In genomic region chr20:7505835-7506221, GRCh38 we compare ENCODE assay signal across 30 cellular contexts.
DNase-seq lines count a peak whose midpoint lies in the region; ATAC-seq and TF ChIP-seq lines count a peak whose summit lies in the region.
"Had no signal": no experiment of that assay in that cellular context is flagged by ENCODE, and none has a peak within 500 bp of the region (broad histone marks: within the 10 kb centered on the region; RNA-seq: fewer than 3 reads in every experiment).

No MANE protein-coding gene starts in this region.

- H3K4me3 Mint-ChIP-seq in mesothelial cell of epicardium = no peak overlapping the region
- H3K4me3 Mint-ChIP-seq: activated CD4-positive, alpha-beta T cell treated with anti-CD3 and anti-CD28 coated beads for 36 hours; activated T-cell treated with anti-CD3 and anti-CD28 coated beads, Interleukin-2, amount 50 U/mL, for 4 hours; nephron; stimulated activated naive B cell treated with anti-CD40 and anti-IgM and Interleukin-4, amounts not matched to agents 10 μg/mL and 1 μg/mL and 100 μg/mL, for 72 hours; T-helper 1 cell treated with Interleukin-12 subunit alpha and Interleukin-12 subunit beta and Interleukin-4 antibody, amounts not matched to agents 30 μg/mL and 1 μg/mL, for 36 hours had no signal

- H3K4me1 Mint-ChIP-seq in mesothelial cell of epicardium = no peaks in the 10 kb centered on the region
- H3K4me1 Mint-ChIP-seq: activated CD4-positive, alpha-beta T cell treated with anti-CD3 and anti-CD28 coated beads for 36 hours; nephron; stimulated activated naive B cell treated with anti-CD40 and anti-IgM and Interleukin-4, amounts not matched to agents 10 μg/mL and 1 μg/mL and 100 μg/mL, for 72 hours had no signal

- no peak overlapping the region for H3K27ac Mint-ChIP-seq in mesothelial cell of epicardium
- H3K27ac Mint-ChIP-seq: activated CD4-positive, alpha-beta T cell treated with anti-CD3 and anti-CD28 coated beads for 36 hours; nephron; stimulated activated naive B cell treated with anti-CD40 and anti-IgM and Interleukin-4, amounts not matched to agents 10 μg/mL and 1 μg/mL and 100 μg/mL, for 72 hours; T-helper 1 cell treated with Interleukin-12 subunit alpha and Interleukin-12 subunit beta and Interleukin-4 antibody, amounts not matched to agents 30 μg/mL and 1 μg/mL, for 36 hours had no signal

- no peaks in the 10 kb centered on the region for H3K4me1 ChIP-seq in effector memory CD4-positive, alpha-beta T cell (ENCODE audit: control insufficient read depth, insufficient read depth, low read length, poor library complexity, severe bottlenecking)
- H3K4me1 ChIP-seq: BE2C, colonic mucosa, esophagus squamous epithelium, gastrocnemius medialis, pancreas, testis had no signal

- H3K27ac ChIP-seq in effector memory CD4-positive, alpha-beta T cell (ENCODE audit: insufficient read depth, low read length, poor library complexity, severe bottlenecking) = no peak overlapping the region
- H3K27ac ChIP-seq: colonic mucosa, esophagus squamous epithelium, gastrocnemius medialis, pancreas, right atrium auricular region, testis had no signal

- no peaks in the 10 kb centered on the region for H3K36me3 Mint-ChIP-seq in mesothelial cell of epicardium
- H3K36me3 Mint-ChIP-seq: stimulated activated naive B cell treated with anti-CD40 and anti-IgM and Interleukin-4, amounts not matched to agents 10 μg/mL and 1 μg/mL and 100 μg/mL, for 72 hours had no signal

- H3K4me3 ChIP-seq in effector memory CD4-positive, alpha-beta T cell (ENCODE audit: insufficient read depth, low read depth, low read length, poor library complexity, severe bottlenecking) = no peak overlapping the region
- H3K4me3 ChIP-seq: colonic mucosa, esophagus squamous epithelium, gastrocnemius medialis, mucosa of descending colon, pancreas, right atrium auricular region, testis had no signal

- H3K27me3 Mint-ChIP-seq in mesothelial cell of epicardium (ENCODE audit: low read depth) = no peaks in the 10 kb centered on the region
- H3K27me3 Mint-ChIP-seq: activated CD4-positive, alpha-beta T cell treated with anti-CD3 and anti-CD28 coated beads for 36 hours; stimulated activated naive B cell treated with anti-CD40 and anti-IgM and Interleukin-4, amounts not matched to agents 10 μg/mL and 1 μg/mL and 100 μg/mL, for 72 hours had no signal

- H3K27me3 ChIP-seq in effector memory CD4-positive, alpha-beta T cell (replicated peaks; ENCODE audit: control insufficient read depth, insufficient read depth, low read length, poor library complexity, severe bottlenecking) = no peaks in the 10 kb centered on the region
- H3K27me3 ChIP-seq: colonic mucosa, esophagus squamous epithelium, gastrocnemius medialis, pancreas, right atrium auricular region, testis had no signal

- no peaks in the 10 kb centered on the region for H3K9me3 Mint-ChIP-seq in mesothelial cell of epicardium
- H3K9me3 Mint-ChIP-seq: activated T-cell treated with anti-CD3 and anti-CD28 coated beads, Interleukin-2, amount 50 U/mL, for 4 hours; nephron; stimulated activated naive B cell treated with anti-CD40 and anti-IgM and Interleukin-4, amounts not matched to agents 10 μg/mL and 1 μg/mL and 100 μg/mL, for 72 hours had no signal

- H3K9me3 ChIP-seq in effector memory CD4-positive, alpha-beta T cell (ENCODE audit: control insufficient read depth, low read length) = no peaks in the 10 kb centered on the region
- H3K9me3 ChIP-seq: BE2C, colonic mucosa, esophagus squamous epithelium, gastrocnemius medialis, mucosa of descending colon, pancreas, right atrium auricular region, testis had no signal

- H3K36me3 ChIP-seq in effector memory CD4-positive, alpha-beta T cell (ENCODE audit: control insufficient read depth, insufficient read depth, low read length) = no peaks in the 10 kb centered on the region
- H3K36me3 ChIP-seq: BE2C, colonic mucosa, esophagus squamous epithelium, gastrocnemius medialis, pancreas, right atrium auricular region had no signal

- peak; percentile 13 for ATAC-seq in GM19397 (IDR thresholded peaks at IDR 0.05; ENCODE audit: unreplicated experiment)
- no peak for ATAC-seq in GM21423 (IDR thresholded peaks at IDR 0.05; ENCODE audit: unreplicated experiment)
- ATAC-seq: activated CD4-positive, alpha-beta T cell treated with anti-CD3 and anti-CD28 coated beads for 36 hours; activated T-cell treated with anti-CD3 and anti-CD28 coated beads, Interleukin-2, amount 50 U/mL, for 4 hours; gastrocnemius medialis; mucosa of descending colon; pancreas; stimulated activated naive B cell treated with anti-CD40 and anti-IgM and Interleukin-4, amounts not matched to agents 10 μg/mL and 1 μg/mL and 100 μg/mL, for 72 hours had no signal

- peak; percentile 39 for DNase-seq in NCI-H82 treated with DMSO at 0.1 percent for 48 hours (lab: John Stamatoyannopoulos, UW; ENCODE audit: unreplicated experiment)
- DNase-seq in NCI-H82 (lab: John Stamatoyannopoulos, UW) = no peak
- peak; percentile 56 for DNase-seq in NCI-H69 (lab: John Stamatoyannopoulos, UW)
- DNase-seq in mesothelial cell of epicardium (ENCODE audit: low spot score in 2 of 2, unreplicated experiment in 2 of 2) = no peak
- no peak for DNase-seq in glomerular visceral epithelial cell (ENCODE audit: extremely low spot score)
- DNase-seq in effector memory CD4-positive, alpha-beta T cell = no peak
- DNase-seq: activated CD4-positive, alpha-beta T cell treated with anti-CD3 and anti-CD28 coated beads for 36 hours; activated CD8-positive, alpha-beta memory T cell treated with anti-CD3 and anti-CD28 coated beads for 24 hours; activated naive CD4-positive, alpha-beta T cell treated with Interleukin-2 at 50 U/mL for 16 hours; activated T-cell treated with anti-CD3 and anti-CD28 coated beads, Interleukin-2, amount 50 U/mL, for 4 hours; amniotic stem cell; BE2C; colonic mucosa; DMS79; esophagus squamous epithelium; gastrocnemius medialis; hippocampal formation; KBM-7; mucosa of descending colon; NCI-H187 treated with DMSO at 0.1 percent for 48 hours; NCI-H2227 treated with DMSO at 0.1 percent for 48 hours; pancreas; stimulated activated CD4-positive, alpha-beta T cell treated with anti-CD3 and anti-CD28 coated beads, Interleukin-4, amount 100 ng/mL, for 24 hours; stimulated activated naive B cell treated with anti-CD40 and anti-IgM and Interleukin-4, amounts not matched to agents 10 μg/mL and 1 μg/mL and 100 μg/mL, for 72 hours; testis had no signal

- peak; percentile 0 for TF ChIP-seq CTCF in mesothelial cell of epicardium (IDR thresholded peaks at IDR 0.05; ENCODE audit: unreplicated experiment)

Comparison
In these comparisons a context has a peak if more than half of its experiments do, and no peak if none do; other contexts are left out.
1. DNase-seq: peak in NCI-H82 treated with DMSO at 0.1 percent for 48 hours (single experiment) and NCI-H69 (single experiment); none in NCI-H82 (single experiment), mesothelial cell of epicardium (0 of 2), glomerular visceral epithelial cell (single experiment) and effector memory CD4-positive, alpha-beta T cell (0 of 3).